ENCODE assay signal across 1 cellular context in genomic region chrX:122092978-122093377, GRCh38.
TF ChIP-seq lines count a peak whose summit lies in the region.

No MANE protein-coding gene starts in this region.

TF ChIP-seq in SK-N-SH, 30 proteins besides CTCF, POLR2A, EP300 and RAD21 (continued from another document):
- TF ChIP-seq, protein P1, sequence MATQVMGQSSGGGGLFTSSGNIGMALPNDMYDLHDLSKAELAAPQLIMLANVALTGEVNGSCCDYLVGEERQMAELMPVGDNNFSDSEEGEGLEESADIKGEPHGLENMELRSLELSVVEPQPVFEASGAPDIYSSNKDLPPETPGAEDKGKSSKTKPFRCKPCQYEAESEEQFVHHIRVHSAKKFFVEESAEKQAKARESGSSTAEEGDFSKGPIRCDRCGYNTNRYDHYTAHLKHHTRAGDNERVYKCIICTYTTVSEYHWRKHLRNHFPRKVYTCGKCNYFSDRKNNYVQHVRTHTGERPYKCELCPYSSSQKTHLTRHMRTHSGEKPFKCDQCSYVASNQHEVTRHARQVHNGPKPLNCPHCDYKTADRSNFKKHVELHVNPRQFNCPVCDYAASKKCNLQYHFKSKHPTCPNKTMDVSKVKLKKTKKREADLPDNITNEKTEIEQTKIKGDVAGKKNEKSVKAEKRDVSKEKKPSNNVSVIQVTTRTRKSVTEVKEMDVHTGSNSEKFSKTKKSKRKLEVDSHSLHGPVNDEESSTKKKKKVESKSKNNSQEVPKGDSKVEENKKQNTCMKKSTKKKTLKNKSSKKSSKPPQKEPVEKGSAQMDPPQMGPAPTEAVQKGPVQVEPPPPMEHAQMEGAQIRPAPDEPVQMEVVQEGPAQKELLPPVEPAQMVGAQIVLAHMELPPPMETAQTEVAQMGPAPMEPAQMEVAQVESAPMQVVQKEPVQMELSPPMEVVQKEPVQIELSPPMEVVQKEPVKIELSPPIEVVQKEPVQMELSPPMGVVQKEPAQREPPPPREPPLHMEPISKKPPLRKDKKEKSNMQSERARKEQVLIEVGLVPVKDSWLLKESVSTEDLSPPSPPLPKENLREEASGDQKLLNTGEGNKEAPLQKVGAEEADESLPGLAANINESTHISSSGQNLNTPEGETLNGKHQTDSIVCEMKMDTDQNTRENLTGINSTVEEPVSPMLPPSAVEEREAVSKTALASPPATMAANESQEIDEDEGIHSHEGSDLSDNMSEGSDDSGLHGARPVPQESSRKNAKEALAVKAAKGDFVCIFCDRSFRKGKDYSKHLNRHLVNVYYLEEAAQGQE (IDR thresholded peaks at IDR 0.05; ENCODE audit: low read depth, low read length): no peak
